In the genomic region with DNA sequence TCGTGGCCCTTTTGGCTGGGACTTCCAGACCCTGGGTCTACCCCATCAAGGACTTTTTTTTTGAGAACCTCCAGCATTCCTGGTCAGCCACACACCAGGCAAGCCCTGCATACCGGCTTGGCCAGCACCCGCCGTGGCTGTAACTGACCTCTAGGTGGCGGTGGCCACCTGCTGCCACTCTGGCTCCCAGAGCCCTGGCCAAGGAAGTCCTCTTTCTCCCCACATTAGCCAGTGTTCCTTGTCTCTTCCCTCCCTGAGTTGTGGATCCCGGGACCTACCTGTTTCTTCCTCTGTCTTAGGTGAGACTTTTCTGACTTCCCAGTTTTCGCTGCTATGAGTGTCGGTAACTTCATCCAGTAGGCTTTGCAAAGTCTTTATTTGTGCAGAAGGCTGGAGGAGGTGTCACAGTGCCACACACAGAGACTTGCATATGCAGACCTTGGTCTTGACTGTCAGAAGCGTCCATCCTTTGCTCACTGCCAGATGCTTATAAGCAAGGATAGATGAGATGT, we compare ENCODE assay signal across 1 cellular context.
TF ChIP-seq lines count a peak whose summit lies in the region.

No MANE protein-coding gene starts in this region.

TF ChIP-seq in HepG2, 621 proteins besides CTCF, POLR2A, EP300 and RAD21 (continued from another document and continues in another):
- TF ChIP-seq, protein P1, sequence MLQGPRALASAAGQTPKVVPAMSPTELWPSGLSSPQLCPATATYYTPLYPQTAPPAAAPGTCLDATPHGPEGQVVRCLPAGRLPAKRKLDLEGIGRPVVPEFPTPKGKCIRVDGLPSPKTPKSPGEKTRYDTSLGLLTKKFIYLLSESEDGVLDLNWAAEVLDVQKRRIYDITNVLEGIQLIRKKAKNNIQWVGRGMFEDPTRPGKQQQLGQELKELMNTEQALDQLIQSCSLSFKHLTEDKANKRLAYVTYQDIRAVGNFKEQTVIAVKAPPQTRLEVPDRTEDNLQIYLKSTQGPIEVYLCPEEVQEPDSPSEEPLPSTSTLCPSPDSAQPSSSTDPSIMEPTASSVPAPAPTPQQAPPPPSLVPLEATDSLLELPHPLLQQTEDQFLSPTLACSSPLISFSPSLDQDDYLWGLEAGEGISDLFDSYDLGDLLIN (CRISPR knock-in tag; IDR thresholded peaks at IDR 0.05; ENCODE audit: borderline replicate concordance), result no peak
- no peak for TF ChIP-seq DNMT1 (CRISPR knock-in tag; IDR thresholded peaks at IDR 0.05)
- TF ChIP-seq ZKSCAN8 (CRISPR knock-in tag; IDR thresholded peaks at IDR 0.05; ENCODE audit: borderline replicate concordance), result no peak
- no peak for TF ChIP-seq ZNF251 (CRISPR knock-in tag; IDR thresholded peaks at IDR 0.05)
- TF ChIP-seq, protein P2, sequence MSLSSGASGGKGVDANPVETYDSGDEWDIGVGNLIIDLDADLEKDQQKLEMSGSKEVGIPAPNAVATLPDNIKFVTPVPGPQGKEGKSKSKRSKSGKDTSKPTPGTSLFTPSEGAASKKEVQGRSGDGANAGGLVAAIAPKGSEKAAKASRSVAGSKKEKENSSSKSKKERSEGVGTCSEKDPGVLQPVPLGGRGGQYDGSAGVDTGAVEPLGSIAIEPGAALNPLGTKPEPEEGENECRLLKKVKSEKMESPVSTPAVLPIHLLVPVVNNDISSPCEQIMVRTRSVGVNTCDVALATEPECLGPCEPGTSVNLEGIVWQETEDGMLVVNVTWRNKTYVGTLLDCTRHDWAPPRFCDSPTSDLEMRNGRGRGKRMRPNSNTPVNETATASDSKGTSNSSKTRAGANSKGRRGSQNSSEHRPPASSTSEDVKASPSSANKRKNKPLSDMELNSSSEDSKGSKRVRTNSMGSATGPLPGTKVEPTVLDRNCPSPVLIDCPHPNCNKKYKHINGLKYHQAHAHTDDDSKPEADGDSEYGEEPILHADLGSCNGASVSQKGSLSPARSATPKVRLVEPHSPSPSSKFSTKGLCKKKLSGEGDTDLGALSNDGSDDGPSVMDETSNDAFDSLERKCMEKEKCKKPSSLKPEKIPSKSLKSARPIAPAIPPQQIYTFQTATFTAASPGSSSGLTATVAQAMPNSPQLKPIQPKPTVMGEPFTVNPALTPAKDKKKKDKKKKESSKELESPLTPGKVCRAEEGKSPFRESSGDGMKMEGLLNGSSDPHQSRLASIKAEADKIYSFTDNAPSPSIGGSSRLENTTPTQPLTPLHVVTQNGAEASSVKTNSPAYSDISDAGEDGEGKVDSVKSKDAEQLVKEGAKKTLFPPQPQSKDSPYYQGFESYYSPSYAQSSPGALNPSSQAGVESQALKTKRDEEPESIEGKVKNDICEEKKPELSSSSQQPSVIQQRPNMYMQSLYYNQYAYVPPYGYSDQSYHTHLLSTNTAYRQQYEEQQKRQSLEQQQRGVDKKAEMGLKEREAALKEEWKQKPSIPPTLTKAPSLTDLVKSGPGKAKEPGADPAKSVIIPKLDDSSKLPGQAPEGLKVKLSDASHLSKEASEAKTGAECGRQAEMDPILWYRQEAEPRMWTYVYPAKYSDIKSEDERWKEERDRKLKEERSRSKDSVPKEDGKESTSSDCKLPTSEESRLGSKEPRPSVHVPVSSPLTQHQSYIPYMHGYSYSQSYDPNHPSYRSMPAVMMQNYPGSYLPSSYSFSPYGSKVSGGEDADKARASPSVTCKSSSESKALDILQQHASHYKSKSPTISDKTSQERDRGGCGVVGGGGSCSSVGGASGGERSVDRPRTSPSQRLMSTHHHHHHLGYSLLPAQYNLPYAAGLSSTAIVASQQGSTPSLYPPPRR (CRISPR knock-in tag; IDR thresholded peaks at IDR 0.05; ENCODE audit: borderline replicate concordance), result no peak
- TF ChIP-seq NPAS2 (CRISPR knock-in tag; IDR thresholded peaks at IDR 0.05; ENCODE audit: borderline replicate concordance), result no peak
- no peak for TF ChIP-seq SMYD3 (CRISPR knock-in tag; IDR thresholded peaks at IDR 0.05)
- TF ChIP-seq JDP2 (CRISPR knock-in tag; IDR thresholded peaks at IDR 0.05; ENCODE audit: borderline replicate concordance), result no peak
- no peak for TF ChIP-seq RBAK (CRISPR knock-in tag; IDR thresholded peaks at IDR 0.05)
- TF ChIP-seq, protein P3, sequence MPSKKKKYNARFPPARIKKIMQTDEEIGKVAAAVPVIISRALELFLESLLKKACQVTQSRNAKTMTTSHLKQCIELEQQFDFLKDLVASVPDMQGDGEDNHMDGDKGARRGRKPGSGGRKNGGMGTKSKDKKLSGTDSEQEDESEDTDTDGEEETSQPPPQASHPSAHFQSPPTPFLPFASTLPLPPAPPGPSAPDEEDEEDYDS (CRISPR knock-in tag; IDR thresholded peaks at IDR 0.05), result no peak
- TF ChIP-seq HOXA3 (CRISPR knock-in tag; IDR thresholded peaks at IDR 0.05), result no peak
- TF ChIP-seq FOSL1 (CRISPR knock-in tag; IDR thresholded peaks at IDR 0.05; ENCODE audit: borderline replicate concordance), result no peak
- no peak for TF ChIP-seq GTF2F1 (IDR thresholded peaks at IDR 0.05; ENCODE audit: low read length)
- no peak for TF ChIP-seq FOXA1 (IDR thresholded peaks at IDR 0.05)
- 0 out of 2 replicates have a peak, but pooled peaks have one; percentile 21 for TF ChIP-seq FOXA1 (CRISPR knock-in tag; IDR thresholded peaks at IDR 0.05)
- TF ChIP-seq, protein P4, sequence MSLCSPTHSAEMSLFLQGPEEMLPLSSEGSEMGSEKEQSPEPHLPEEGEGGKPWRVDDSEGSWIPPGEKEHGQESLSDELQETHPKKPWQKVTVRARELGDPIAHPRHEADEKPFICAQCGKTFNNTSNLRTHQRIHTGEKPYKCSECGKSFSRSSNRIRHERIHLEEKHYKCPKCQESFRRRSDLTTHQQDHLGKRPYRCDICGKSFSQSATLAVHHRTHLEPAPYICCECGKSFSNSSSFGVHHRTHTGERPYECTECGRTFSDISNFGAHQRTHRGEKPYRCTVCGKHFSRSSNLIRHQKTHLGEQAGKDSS (CRISPR knock-in tag; IDR thresholded peaks at IDR 0.05; ENCODE audit: borderline replicate concordance, low read depth), result peak; percentile 44; the same call in 1 of the 2 replicates
- no peak; the same call in 1 of the 2 replicates for TF ChIP-seq ZNF567 (CRISPR knock-in tag; IDR thresholded peaks at IDR 0.05; ENCODE audit: borderline replicate concordance)
- no peak for TF ChIP-seq ZNF790 (CRISPR knock-in tag; IDR thresholded peaks at IDR 0.05; ENCODE audit: borderline replicate concordance)
- peak in 1 of 2 experiments; percentile 55; a peak in 1 of 4 replicates for TF ChIP-seq KLF16 (CRISPR knock-in tag; IDR thresholded peaks at IDR 0.05)
- TF ChIP-seq, protein P5, sequence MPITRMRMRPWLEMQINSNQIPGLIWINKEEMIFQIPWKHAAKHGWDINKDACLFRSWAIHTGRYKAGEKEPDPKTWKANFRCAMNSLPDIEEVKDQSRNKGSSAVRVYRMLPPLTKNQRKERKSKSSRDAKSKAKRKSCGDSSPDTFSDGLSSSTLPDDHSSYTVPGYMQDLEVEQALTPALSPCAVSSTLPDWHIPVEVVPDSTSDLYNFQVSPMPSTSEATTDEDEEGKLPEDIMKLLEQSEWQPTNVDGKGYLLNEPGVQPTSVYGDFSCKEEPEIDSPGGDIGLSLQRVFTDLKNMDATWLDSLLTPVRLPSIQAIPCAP (CRISPR knock-in tag; IDR thresholded peaks at IDR 0.05; ENCODE audit: low read depth), result 0 out of 2 replicates have a peak, but pooled peaks have one; percentile 18
- TF ChIP-seq, protein P6, sequence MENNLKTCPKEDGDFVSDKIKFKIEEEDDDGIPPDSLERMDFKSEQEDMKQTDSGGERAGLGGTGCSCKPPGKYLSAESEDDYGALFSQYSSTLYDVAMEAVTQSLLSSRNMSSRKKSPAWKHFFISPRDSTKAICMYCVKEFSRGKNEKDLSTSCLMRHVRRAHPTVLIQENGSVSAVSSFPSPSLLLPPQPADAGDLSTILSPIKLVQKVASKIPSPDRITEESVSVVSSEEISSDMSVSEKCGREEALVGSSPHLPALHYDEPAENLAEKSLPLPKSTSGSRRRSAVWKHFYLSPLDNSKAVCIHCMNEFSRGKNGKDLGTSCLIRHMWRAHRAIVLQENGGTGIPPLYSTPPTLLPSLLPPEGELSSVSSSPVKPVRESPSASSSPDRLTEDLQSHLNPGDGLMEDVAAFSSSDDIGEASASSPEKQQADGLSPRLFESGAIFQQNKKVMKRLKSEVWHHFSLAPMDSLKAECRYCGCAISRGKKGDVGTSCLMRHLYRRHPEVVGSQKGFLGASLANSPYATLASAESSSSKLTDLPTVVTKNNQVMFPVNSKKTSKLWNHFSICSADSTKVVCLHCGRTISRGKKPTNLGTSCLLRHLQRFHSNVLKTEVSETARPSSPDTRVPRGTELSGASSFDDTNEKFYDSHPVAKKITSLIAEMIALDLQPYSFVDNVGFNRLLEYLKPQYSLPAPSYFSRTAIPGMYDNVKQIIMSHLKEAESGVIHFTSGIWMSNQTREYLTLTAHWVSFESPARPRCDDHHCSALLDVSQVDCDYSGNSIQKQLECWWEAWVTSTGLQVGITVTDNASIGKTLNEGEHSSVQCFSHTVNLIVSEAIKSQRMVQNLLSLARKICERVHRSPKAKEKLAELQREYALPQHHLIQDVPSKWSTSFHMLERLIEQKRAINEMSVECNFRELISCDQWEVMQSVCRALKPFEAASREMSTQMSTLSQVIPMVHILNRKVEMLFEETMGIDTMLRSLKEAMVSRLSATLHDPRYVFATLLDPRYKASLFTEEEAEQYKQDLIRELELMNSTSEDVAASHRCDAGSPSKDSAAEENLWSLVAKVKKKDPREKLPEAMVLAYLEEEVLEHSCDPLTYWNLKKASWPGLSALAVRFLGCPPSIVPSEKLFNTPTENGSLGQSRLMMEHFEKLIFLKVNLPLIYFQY (CRISPR knock-in tag; IDR thresholded peaks at IDR 0.05; ENCODE audit: borderline replicate concordance), result no peak
- TF ChIP-seq, protein P7, sequence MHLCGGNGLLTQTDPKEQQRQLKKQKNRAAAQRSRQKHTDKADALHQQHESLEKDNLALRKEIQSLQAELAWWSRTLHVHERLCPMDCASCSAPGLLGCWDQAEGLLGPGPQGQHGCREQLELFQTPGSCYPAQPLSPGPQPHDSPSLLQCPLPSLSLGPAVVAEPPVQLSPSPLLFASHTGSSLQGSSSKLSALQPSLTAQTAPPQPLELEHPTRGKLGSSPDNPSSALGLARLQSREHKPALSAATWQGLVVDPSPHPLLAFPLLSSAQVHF (CRISPR knock-in tag; IDR thresholded peaks at IDR 0.05), result no peak
- TF ChIP-seq CBX2 (IDR thresholded peaks at IDR 0.05; ENCODE audit: low read depth, low read length), result no peak
- TF ChIP-seq CBX2 (CRISPR knock-in tag; IDR thresholded peaks at IDR 0.05; ENCODE audit: low read depth), result no peak
- no peak for TF ChIP-seq JUN (CRISPR knock-in tag; IDR thresholded peaks at IDR 0.05)
- TF ChIP-seq, protein P8, sequence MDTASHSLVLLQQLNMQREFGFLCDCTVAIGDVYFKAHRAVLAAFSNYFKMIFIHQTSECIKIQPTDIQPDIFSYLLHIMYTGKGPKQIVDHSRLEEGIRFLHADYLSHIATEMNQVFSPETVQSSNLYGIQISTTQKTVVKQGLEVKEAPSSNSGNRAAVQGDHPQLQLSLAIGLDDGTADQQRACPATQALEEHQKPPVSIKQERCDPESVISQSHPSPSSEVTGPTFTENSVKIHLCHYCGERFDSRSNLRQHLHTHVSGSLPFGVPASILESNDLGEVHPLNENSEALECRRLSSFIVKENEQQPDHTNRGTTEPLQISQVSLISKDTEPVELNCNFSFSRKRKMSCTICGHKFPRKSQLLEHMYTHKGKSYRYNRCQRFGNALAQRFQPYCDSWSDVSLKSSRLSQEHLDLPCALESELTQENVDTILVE (CRISPR knock-in tag; IDR thresholded peaks at IDR 0.05), result peak; percentile 57; the same call in 1 of the 2 replicates
- TF ChIP-seq KLF15 (CRISPR knock-in tag; IDR thresholded peaks at IDR 0.05; ENCODE audit: borderline replicate concordance), result no peak
- TF ChIP-seq KDM2A (CRISPR knock-in tag; IDR thresholded peaks at IDR 0.05; ENCODE audit: borderline replicate concordance, low read depth), result peak; percentile 75; the same call in 1 of the 2 replicates
- TF ChIP-seq, protein P9, sequence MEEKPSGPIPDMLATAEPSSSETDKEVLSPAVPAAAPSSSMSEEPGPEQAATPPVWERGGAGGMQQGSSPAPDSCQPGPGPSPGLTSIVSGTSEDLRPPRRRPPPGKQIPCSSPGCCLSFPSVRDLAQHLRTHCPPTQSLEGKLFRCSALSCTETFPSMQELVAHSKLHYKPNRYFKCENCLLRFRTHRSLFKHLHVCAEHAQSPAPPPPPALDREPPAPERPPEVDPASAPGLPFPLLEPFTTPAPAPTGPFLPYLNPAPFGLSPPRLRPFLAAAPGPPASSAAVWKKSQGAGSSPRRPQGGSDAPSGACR (CRISPR knock-in tag; IDR thresholded peaks at IDR 0.05), result no peak
- TF ChIP-seq, protein P10, sequence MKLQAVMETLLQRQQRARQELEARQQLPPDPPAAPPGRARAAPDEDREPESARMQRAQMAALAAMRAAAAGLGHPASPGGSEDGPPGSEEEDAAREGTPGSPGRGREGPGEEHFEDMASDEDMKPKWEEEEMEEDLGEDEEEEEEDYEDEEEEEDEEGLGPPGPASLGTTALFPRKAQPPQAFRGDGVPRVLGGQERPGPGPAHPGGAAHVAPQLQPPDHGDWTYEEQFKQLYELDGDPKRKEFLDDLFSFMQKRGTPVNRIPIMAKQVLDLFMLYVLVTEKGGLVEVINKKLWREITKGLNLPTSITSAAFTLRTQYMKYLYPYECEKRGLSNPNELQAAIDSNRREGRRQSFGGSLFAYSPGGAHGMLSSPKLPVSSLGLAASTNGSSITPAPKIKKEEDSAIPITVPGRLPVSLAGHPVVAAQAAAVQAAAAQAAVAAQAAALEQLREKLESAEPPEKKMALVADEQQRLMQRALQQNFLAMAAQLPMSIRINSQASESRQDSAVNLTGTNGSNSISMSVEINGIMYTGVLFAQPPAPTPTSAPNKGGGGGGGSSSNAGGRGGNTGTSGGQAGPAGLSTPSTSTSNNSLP (IDR thresholded peaks at IDR 0.05; ENCODE audit: low read depth, low read length), result 0 out of 2 replicates have a peak, but pooled peaks have one; percentile 31
- TF ChIP-seq, protein P11, sequence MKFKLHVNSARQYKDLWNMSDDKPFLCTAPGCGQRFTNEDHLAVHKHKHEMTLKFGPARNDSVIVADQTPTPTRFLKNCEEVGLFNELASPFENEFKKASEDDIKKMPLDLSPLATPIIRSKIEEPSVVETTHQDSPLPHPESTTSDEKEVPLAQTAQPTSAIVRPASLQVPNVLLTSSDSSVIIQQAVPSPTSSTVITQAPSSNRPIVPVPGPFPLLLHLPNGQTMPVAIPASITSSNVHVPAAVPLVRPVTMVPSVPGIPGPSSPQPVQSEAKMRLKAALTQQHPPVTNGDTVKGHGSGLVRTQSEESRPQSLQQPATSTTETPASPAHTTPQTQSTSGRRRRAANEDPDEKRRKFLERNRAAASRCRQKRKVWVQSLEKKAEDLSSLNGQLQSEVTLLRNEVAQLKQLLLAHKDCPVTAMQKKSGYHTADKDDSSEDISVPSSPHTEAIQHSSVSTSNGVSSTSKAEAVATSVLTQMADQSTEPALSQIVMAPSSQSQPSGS (CRISPR knock-in tag; IDR thresholded peaks at IDR 0.05), result 0 out of 2 replicates have a peak, but pooled peaks have one; percentile 41
- TF ChIP-seq ZC3H4 (CRISPR knock-in tag; IDR thresholded peaks at IDR 0.05; ENCODE audit: borderline replicate concordance), result no peak
